In the genomic region with DNA sequence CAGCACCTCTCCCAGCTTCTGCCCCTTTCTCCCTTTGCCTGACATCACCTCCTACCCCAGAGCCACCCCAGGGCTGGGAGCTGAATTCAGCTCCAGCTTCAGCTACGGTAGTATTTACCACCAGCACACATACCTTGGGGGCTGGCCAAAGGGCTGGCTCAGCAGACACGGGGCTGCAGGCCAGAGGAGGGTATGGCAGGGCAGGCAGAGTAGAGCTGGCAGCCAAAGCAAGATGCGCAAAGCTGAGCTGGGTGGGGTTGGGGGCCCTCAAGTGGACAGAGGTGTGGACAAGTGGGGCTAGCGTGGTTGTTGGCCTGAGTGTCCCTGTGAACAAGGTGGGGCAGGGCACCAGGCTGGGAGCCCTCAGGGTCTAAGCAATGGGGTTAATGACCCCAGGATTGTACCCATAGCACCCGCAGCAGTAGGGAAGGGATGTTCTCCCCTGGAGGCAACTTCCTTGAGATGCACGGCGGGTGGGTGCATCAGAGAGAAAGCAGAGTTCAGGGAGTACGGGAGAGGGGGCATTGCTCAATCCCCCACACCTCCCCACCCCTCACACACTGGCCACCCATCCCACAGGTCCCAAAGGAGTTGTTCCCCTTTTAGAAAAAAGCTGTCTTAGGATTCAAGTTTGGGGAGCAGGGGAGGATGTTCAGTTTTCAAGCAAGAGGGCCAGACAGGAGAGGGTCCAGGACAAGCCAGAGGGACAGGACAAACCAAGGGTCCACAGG, we compare ENCODE assay signal across 9 cellular contexts. TPM values are rescaled to one million over a fixed set of nuclear protein-coding genes. Genes with fewer than 3 reads are reported as not detected.
DNase-seq lines count a peak whose midpoint lies in the region; ATAC-seq, FAIRE-seq and TF ChIP-seq lines count a peak whose summit lies in the region.
"Had no signal": no experiment of that assay in that cellular context is flagged by ENCODE, and none has a peak within 500 bp of the region (broad histone marks: within the 10 kb centered on the region; RNA-seq: fewer than 3 reads in every experiment).

No MANE protein-coding gene starts in this region.

- peaks cover 42% of the 10 kb centered on the region for H3K4me1 ChIP-seq in HepG2 (ENCODE audit: insufficient read depth, low read length)
- peaks cover 0 to 20% (median 8%) of the 10 kb centered on the region in 4 donors for H3K4me1 ChIP-seq in right lobe of liver

- H3K36me3 ChIP-seq in HepG2 (replicated peaks in 1 of 2; ENCODE audit: control insufficient read depth in 1 of 2, insufficient read depth in 2 of 2, low read length in 2 of 2) (no peaks in the 10 kb centered on the region), right lobe of liver (no peaks in the 10 kb centered on the region)

- no peak for TF ChIP-seq POLR2A in HepG2 (IDR thresholded peaks at IDR 0.05; ENCODE audit: insufficient read depth in 1 of 2, low read depth in 2 of 2, low read length in 2 of 2)
- no peak for TF ChIP-seq POLR2A in right lobe of liver (IDR thresholded peaks at IDR 0.05)

- H3K4me2 ChIP-seq in HepG2 (ENCODE audit: low read depth, low read length) = no peak overlapping the region

- no peak overlapping the region for H2AFZ ChIP-seq in HepG2 (ENCODE audit: low read length)

- H3K27me3 ChIP-seq in HepG2 (ENCODE audit: control insufficient read depth in 1 of 2, insufficient read depth in 2 of 2, low read length in 2 of 2) (peaks cover 7 to 19% of the 10 kb centered on the region in 2 experiments; a peak in 4 of 5 replicates), right lobe of liver (no peaks in the 10 kb centered on the region)

- H3K9me3 ChIP-seq in HepG2 (ENCODE audit: low read length) = no peaks in the 10 kb centered on the region
- H3K9me3 ChIP-seq in right lobe of liver = no peaks in the 10 kb centered on the region

- POLR2A ChIA-PET in HepG2 (lab: Yijun Ruan, JAX) = no interaction called here

- CTCF ChIA-PET in HepG2 (lab: Yijun Ruan, JAX; ENCODE audit: low intra/inter-chr PET ratio, low total read pairs) = no interaction called here

- no peaks in the 10 kb centered on the region for H4K20me1 ChIP-seq in HepG2 (ENCODE audit: insufficient read depth, low read length)

- no peaks in the 10 kb centered on the region for H3K79me2 ChIP-seq in HepG2 (ENCODE audit: insufficient read depth, low read length)

- TF ChIP-seq EP300 in HepG2 (IDR thresholded peaks at IDR 0.05; ENCODE audit: low read depth in 2 of 2, low read length in 2 of 2) = no peak
- TF ChIP-seq EP300 in HepG2 (CRISPR knock-in tag; IDR thresholded peaks at IDR 0.05; ENCODE audit: borderline replicate concordance) = no peak

- no peak for TF ChIP-seq CTCF in HepG2 (CRISPR knock-in tag; IDR thresholded peaks at IDR 0.05)
- no peak for TF ChIP-seq CTCF in right lobe of liver (IDR thresholded peaks at IDR 0.05)
- TF ChIP-seq CTCF in coronary artery (IDR thresholded peaks at IDR 0.05) = no peak

- 19% methylated on average over 7 of the region's 8 CpGs for WGBS in HepG2 (ENCODE audit: low lambda C conversion rate)
- 50% methylated on average over 4 of the region's 8 CpGs for WGBS in right lobe of liver (ENCODE audit: insufficient coverage, low coverage, low lambda C conversion rate, missing lambda C conversion rate)

- BruUV-seq in HepG2 (replicated peaks; lab: Mats Ljungman, UMichigan) = no TSS peak

- peak; percentile 15 for DNase-seq in HepG2 (ENCODE audit: low spot score)
- no peak for DNase-seq in right lobe of liver
- DNase-seq in coronary artery (ENCODE audit: low spot score) = no peak
- DNase-seq in myocyte (ENCODE audit: low read depth) = peak; percentile 57
- DNase-seq in NCI-H1436 treated with DMSO at 0.1 percent for 48 hours (lab: John Stamatoyannopoulos, UW) = no peak
- no peak for DNase-seq in ureter (ENCODE audit: low spot score)
- DNase-seq: RPMI8226 had no signal

- H3K4me3 ChIP-seq in HepG2 (replicated peaks in 1 of 3; ENCODE audit: insufficient read depth in 1 of 3, low read depth in 2 of 3, low read length in 3 of 3) (no peak overlapping the region), right lobe of liver (no peak overlapping the region), coronary artery (peak overlapping the region; percentile 32)

- no peak overlapping the region for H3K9ac ChIP-seq in HepG2 (ENCODE audit: insufficient read depth, low read depth, low read length)

- TF ChIP-seq RAD21 in HepG2 (CRISPR knock-in tag; IDR thresholded peaks at IDR 0.05) = no peak

- no peak overlapping the region for H3K27ac ChIP-seq in HepG2 (ENCODE audit: extremely low read length, insufficient read depth, low read length)
- no peak overlapping the region for H3K27ac ChIP-seq in right lobe of liver
- H3K27ac ChIP-seq in coronary artery = peak overlapping the region; percentile 94 to 96

- intact Hi-C loops in HepG2 (cut with micrococcal nuclease; ENCODE audit: unreplicated experiment) = no loop called here
- intact Hi-C loops in right lobe of liver (cut with DNase I) = no loop called here

- in situ Hi-C loops in HepG2 (cut with HindIII; ENCODE audit: extremely low pct_ligation_motif_present, low pct_unique_long_range_greater_than_20kb) = no loop called here

- ATAC-seq in HepG2 = peak; percentile 9; the same call in 1 of the 3 replicates
- ATAC-seq in right lobe of liver = no peak
- ATAC-seq in GM19467 (IDR thresholded peaks at IDR 0.05; ENCODE audit: unreplicated experiment) = no peak
- no peak for ATAC-seq in HG02623 (IDR thresholded peaks at IDR 0.05; ENCODE audit: unreplicated experiment)

- no peak for FAIRE-seq in HepG2 (lab: Jason Lieb, UNC)

TF ChIP-seq in HepG2, 621 proteins besides CTCF, POLR2A, EP300 and RAD21:
- TF ChIP-seq HNF4A (CRISPR knock-in tag; IDR thresholded peaks at IDR 0.05) (no peak), THAP11 (CRISPR knock-in tag; IDR thresholded peaks at IDR 0.05) (no peak)

RNA-seq across cellular contexts. Expression of a gene that starts 8.0 kb away (rescaled TPM):
- total RNA-seq in HepG2 (2016; rRNA removed; fragmentation: Illumina TruSeq; extraction: Trizol) = 0.36 and 0.44 TPM in 2 replicates
- total RNA-seq in HepG2 (2016; cell fraction: cytosol; rRNA removed; fragmentation: Illumina TruSeq; extraction: Trizol; ENCODE audit: low read depth) = 0.26 TPM in 1 of 2 replicates, not detected in the other
- total RNA-seq in HepG2 (2016; cell fraction: insoluble cytoplasmic fraction; rRNA removed; fragmentation: Illumina TruSeq; extraction: Trizol) = 0.41 TPM in 1 of 2 replicates, not detected in the other
- 0.14 TPM in 1 of 2 replicates, not detected in the other for total RNA-seq in HepG2 (2016; cell fraction: membrane; rRNA removed; fragmentation: Illumina TruSeq; extraction: Trizol)
- 0.16 and 0.19 TPM in 2 replicates for total RNA-seq in HepG2 (2016; cell fraction: nucleus; rRNA removed; fragmentation: Illumina TruSeq; extraction: Trizol)
- polyA plus RNA-seq in HepG2 (2011; rRNA removed) = 3.2 and 3.8 TPM in 2 replicates
- 2.2 and 3.9 TPM in 2 replicates for polyA plus RNA-seq in HepG2 (2011; cell fraction: cytosol; rRNA removed)
- polyA plus RNA-seq in HepG2 (2011; cell fraction: nucleus; rRNA removed) = 2.1 and 3.3 TPM in 2 replicates
- 0.35 and 0.81 TPM in 2 replicates for polyA plus RNA-seq in HepG2 (2012)
- 0.18 and 0.35 TPM in 2 replicates for polyA plus RNA-seq in HepG2 (2016; cell fraction: cytosol; fragmentation: Illumina TruSeq; extraction: Trizol; ENCODE audit: low read depth)
- polyA plus RNA-seq in HepG2 (2016; cell fraction: insoluble cytoplasmic fraction; fragmentation: Illumina TruSeq; extraction: Trizol; ENCODE audit: low read depth) = 0.23 TPM in 1 of 2 replicates, not detected in the other
- 0.14 and 0.38 TPM in 2 replicates for polyA plus RNA-seq in HepG2 (2016; cell fraction: membrane; fragmentation: Illumina TruSeq; extraction: Trizol; ENCODE audit: low read depth)
- polyA plus RNA-seq in HepG2 (2016; cell fraction: nucleus; fragmentation: Illumina TruSeq; extraction: Trizol; ENCODE audit: insufficient read depth, low read depth) = 0.32 and 1.1 TPM in 2 replicates
- 4.6 and 6.5 TPM in 2 replicates for polyA minus RNA-seq in HepG2 (2011; rRNA and poly(A)+ RNA removed; ENCODE audit: low replicate concordance)
- polyA minus RNA-seq in HepG2 (2011; cell fraction: cytosol; rRNA and poly(A)+ RNA removed) = 3.0 and 4.5 TPM in 2 replicates
- polyA minus RNA-seq in HepG2 (2011; cell fraction: nucleus; rRNA and poly(A)+ RNA removed) = 1.9 and 2.3 TPM in 2 replicates
- 10 to 100 TPM in 3 of 6 experiments, 1 to 10 TPM in 3; 6.1 to 17.1 (median 10.1) TPM for total RNA-seq in right lobe of liver
- 30.2 and 41.2 TPM in 2 replicates for total RNA-seq in myocyte
- 30.3 TPM for polyA plus RNA-seq in myocyte (2012)
- 65.6 TPM for total RNA-seq in ureter

RNA-seq across cellular contexts. Expression of a gene that starts 45.8 kb away (rescaled TPM):
- not detected in 2 replicates for total RNA-seq in HepG2 (2016; rRNA removed; fragmentation: Illumina TruSeq; extraction: Trizol)
- total RNA-seq in HepG2 (2016; cell fraction: cytosol; rRNA removed; fragmentation: Illumina TruSeq; extraction: Trizol; ENCODE audit: low read depth) = not detected in 2 replicates
- not detected in 2 replicates for total RNA-seq in HepG2 (2016; cell fraction: insoluble cytoplasmic fraction; rRNA removed; fragmentation: Illumina TruSeq; extraction: Trizol)
- total RNA-seq in HepG2 (2016; cell fraction: membrane; rRNA removed; fragmentation: Illumina TruSeq; extraction: Trizol) = not detected in 2 replicates
- not detected in 2 replicates for total RNA-seq in HepG2 (2016; cell fraction: nucleus; rRNA removed; fragmentation: Illumina TruSeq; extraction: Trizol)
- polyA plus RNA-seq in HepG2 (2011; rRNA removed) = not detected in 2 replicates
- not detected in 2 replicates for polyA plus RNA-seq in HepG2 (2011; cell fraction: cytosol; rRNA removed)
- polyA plus RNA-seq in HepG2 (2011; cell fraction: nucleus; rRNA removed) = not detected in 2 replicates
- not detected in 2 replicates for polyA plus RNA-seq in HepG2 (2012)
- not detected in 2 replicates for polyA plus RNA-seq in HepG2 (2016; cell fraction: cytosol; fragmentation: Illumina TruSeq; extraction: Trizol; ENCODE audit: low read depth)
- not detected in 2 replicates for polyA plus RNA-seq in HepG2 (2016; cell fraction: insoluble cytoplasmic fraction; fragmentation: Illumina TruSeq; extraction: Trizol; ENCODE audit: low read depth)
- not detected in 2 replicates for polyA plus RNA-seq in HepG2 (2016; cell fraction: membrane; fragmentation: Illumina TruSeq; extraction: Trizol; ENCODE audit: low read depth)
- not detected in 2 replicates for polyA plus RNA-seq in HepG2 (2016; cell fraction: nucleus; fragmentation: Illumina TruSeq; extraction: Trizol; ENCODE audit: insufficient read depth, low read depth)
- not detected in 2 replicates for polyA minus RNA-seq in HepG2 (2011; rRNA and poly(A)+ RNA removed; ENCODE audit: low replicate concordance)
- polyA minus RNA-seq in HepG2 (2011; cell fraction: cytosol; rRNA and poly(A)+ RNA removed) = not detected in 2 replicates
- polyA minus RNA-seq in HepG2 (2011; cell fraction: nucleus; rRNA and poly(A)+ RNA removed) = not detected in 2 replicates
- under 1 TPM in 1 of 6 experiments, not detected in 5; 0.05 TPM for total RNA-seq in right lobe of liver
- 0.03 TPM in 1 of 2 replicates, not detected in the other for total RNA-seq in myocyte
- 0.08 TPM for polyA plus RNA-seq in myocyte (2012)
- 0.34 TPM for total RNA-seq in ureter

Comparison
In these comparisons a context has a peak if more than half of its experiments do, and no peak if none do; other contexts are left out.
1. DNase-seq: peak in HepG2 (single experiment) and myocyte (single experiment); none in right lobe of liver (0 of 3), coronary artery (single experiment), NCI-H1436 treated with DMSO at 0.1 percent for 48 hours (single experiment) and ureter (single experiment).
2. H3K27ac ChIP-seq: peak in coronary artery (2 of 2); none in HepG2 (single experiment) and right lobe of liver (0 of 3).